Comparison of ENCODE assay signal across 12 cellular contexts in genomic region chr7:131895541-131896173, GRCh38.
DNase-seq lines count a peak whose midpoint lies in the region; ATAC-seq, FAIRE-seq and TF ChIP-seq lines count a peak whose summit lies in the region.
"Had no signal": no experiment of that assay in that cellular context is flagged by ENCODE, and none has a peak within 500 bp of the region (broad histone marks: within the 10 kb centered on the region; RNA-seq: fewer than 3 reads in every experiment).

No MANE protein-coding gene starts in this region.

- H3K36me3 Mint-ChIP-seq in activated naive CD4-positive, alpha-beta T cell treated with anti-CD3 and anti-CD28 coated beads, Interleukin-2, amount 50 U/mL, for 72 hours: no peaks in the 10 kb centered on the region
- no peaks in the 10 kb centered on the region for H3K36me3 Mint-ChIP-seq in activated CD8-positive, alpha-beta T cell treated with anti-CD3 and anti-CD28 coated beads for 36 hours (ENCODE audit: low read depth)

- no peaks in the 10 kb centered on the region for H3K9me2 ChIP-seq in SK-N-SH

- H3K27ac Mint-ChIP-seq in activated naive CD4-positive, alpha-beta T cell treated with anti-CD3 and anti-CD28 coated beads, Interleukin-2, amount 50 U/mL, for 72 hours: peak overlapping the region in 1 of 2 donors; percentile 11
- no peak overlapping the region for H3K27ac Mint-ChIP-seq in activated CD8-positive, alpha-beta T cell treated with anti-CD3 and anti-CD28 coated beads for 36 hours
- H3K27ac Mint-ChIP-seq: IgD-negative memory B cell had no signal

- H4K20me1 ChIP-seq in SK-N-SH (ENCODE audit: insufficient read depth): no peaks in the 10 kb centered on the region
- H4K20me1 ChIP-seq: BLaER1 treated with 17β-estradiol and CSF1 and Interleukin-3, amounts not matched to agents 10 nM and 100 nM had no signal

- peak; percentile 36 to 73 for ATAC-seq in activated naive CD4-positive, alpha-beta T cell treated with anti-CD3 and anti-CD28 coated beads, Interleukin-2, amount 50 U/mL, for 72 hours
- ATAC-seq in pancreas: no peak
- no peak for ATAC-seq in activated CD8-positive, alpha-beta T cell treated with anti-CD3 and anti-CD28 coated beads for 36 hours
- ATAC-seq in GM18907 (IDR thresholded peaks at IDR 0.05; ENCODE audit: unreplicated experiment): no peak

- TF ChIP-seq EP300 in SK-N-SH (IDR thresholded peaks at IDR 0.05; ENCODE audit: borderline replicate concordance in 1 of 2, low read depth in 1 of 2, low read length in 1 of 2): peak; percentile 74 to 100

- FAIRE-seq in pancreas (lab: Jason Lieb, UNC): no peak

- H3K27me3 ChIP-seq in SK-N-SH (ENCODE audit: insufficient read depth) (no peaks in the 10 kb centered on the region), pancreas (no peaks in the 10 kb centered on the region)
- H3K27me3 ChIP-seq: BLaER1 treated with 17β-estradiol and CSF1 and Interleukin-3, amounts not matched to agents 10 nM and 100 nM had no signal

- H3K4me3 Mint-ChIP-seq in activated CD8-positive, alpha-beta T cell treated with anti-CD3 and anti-CD28 coated beads for 36 hours: no peak overlapping the region
- H3K4me3 Mint-ChIP-seq: IgD-negative memory B cell had no signal

- H2AFZ ChIP-seq in SK-N-SH (ENCODE audit: low read depth): no peak overlapping the region

- intact Hi-C loops in pancreas (cut with DNase I): no loop called here
- intact Hi-C loops in activated CD8-positive, alpha-beta T cell treated with anti-CD3 and anti-CD28 coated beads for 36 hours (cut with micrococcal nuclease): no loop called here

- H3K4me2 ChIP-seq in SK-N-SH: peak overlapping the region; percentile 75

- H3K9me3 Mint-ChIP-seq in activated naive CD4-positive, alpha-beta T cell treated with anti-CD3 and anti-CD28 coated beads, Interleukin-2, amount 50 U/mL, for 72 hours: peaks cover 0 to 7% of the 10 kb centered on the region in 2 donors
- H3K9me3 Mint-ChIP-seq in activated CD8-positive, alpha-beta T cell treated with anti-CD3 and anti-CD28 coated beads for 36 hours: no peaks in the 10 kb centered on the region
- H3K9me3 Mint-ChIP-seq: IgD-negative memory B cell had no signal

- DNase-seq in activated naive CD4-positive, alpha-beta T cell treated with anti-CD3 and anti-CD28 coated beads, Interleukin-2, amount 50 U/mL, for 72 hours (ENCODE audit: low spot score in 2 of 2): no peak
- DNase-seq in activated naive CD4-positive, alpha-beta T cell (lab: John Stamatoyannopoulos, UW): no peak
- no peak for DNase-seq in SK-N-SH
- peak; percentile 2 for DNase-seq in fibroblast of villous mesenchyme (ENCODE audit: low read depth)
- DNase-seq in pancreas: no peak
- no peak for DNase-seq in activated CD8-positive, alpha-beta T cell treated with anti-CD3 and anti-CD28 coated beads for 36 hours
- DNase-seq: aorta had no signal

- POLR2A ChIA-PET in SK-N-SH (lab: Yijun Ruan, JAX): interaction anchor here (0.6 kb wide), 1 partner anchor 14 kb away, joined by 3 read pairs; no protein-coding TSS in a partner anchor
- POLR2A ChIA-PET in activated CD8-positive, alpha-beta T cell treated with anti-CD3 and anti-CD28 coated beads for 36 hours (lab: Charles Lee): no interaction called here

- H3K27me3 Mint-ChIP-seq in activated CD8-positive, alpha-beta T cell treated with anti-CD3 and anti-CD28 coated beads for 36 hours: peaks cover 12% of the 10 kb centered on the region

- H3K4me1 ChIP-seq in SK-N-SH (ENCODE audit: control insufficient read depth in 1 of 2, insufficient read depth in 2 of 2, low read depth in 1 of 2, low read length in 1 of 2) (peaks cover 14 to 50% of the 10 kb centered on the region in 2 experiments; a peak in 3 of 4 replicates), pancreas (no peaks in the 10 kb centered on the region)
- H3K4me1 ChIP-seq: HAP-1 had no signal

- H3K4me1 Mint-ChIP-seq in activated CD8-positive, alpha-beta T cell treated with anti-CD3 and anti-CD28 coated beads for 36 hours (ENCODE audit: low read depth): no peaks in the 10 kb centered on the region
- H3K4me1 Mint-ChIP-seq: IgD-negative memory B cell had no signal

- TF ChIP-seq CTCF in SK-N-SH (IDR thresholded peaks at IDR 0.05) (no peak), fibroblast of villous mesenchyme (IDR thresholded peaks at IDR 0.05; ENCODE audit: insufficient read depth, low read depth, low read length) (no peak), pancreas (IDR thresholded peaks at IDR 0.05) (no peak)
- no peak for TF ChIP-seq CTCF in activated CD8-positive, alpha-beta T cell treated with anti-CD3 and anti-CD28 coated beads for 36 hours (IDR thresholded peaks at IDR 0.05)

- CTCF ChIA-PET in SK-N-SH (lab: Yijun Ruan, JAX): interaction anchor here (1.3 kb wide), 1 partner anchor 11 kb away, joined by 3 read pairs; no protein-coding TSS in a partner anchor
- CTCF ChIA-PET in activated CD8-positive, alpha-beta T cell treated with anti-CD3 and anti-CD28 coated beads for 36 hours (lab: Charles Lee): no interaction called here

- peak overlapping the region; percentile 64 to 100; a peak in 3 of 4 replicates for H3K27ac ChIP-seq in SK-N-SH (ENCODE audit: low read depth in 2 of 2, low read length in 1 of 2)
- H3K27ac ChIP-seq in temporal lobe (ENCODE audit: low read depth, low read length): peak overlapping the region; percentile 30
- H3K27ac ChIP-seq in pancreas: no peak overlapping the region
- H3K27ac ChIP-seq: BLaER1 treated with 17β-estradiol and CSF1 and Interleukin-3, amounts not matched to agents 10 nM and 100 nM had no signal

- H3K36me3 ChIP-seq in SK-N-SH (replicated peaks in 1 of 2; ENCODE audit: control insufficient read depth in 1 of 2, insufficient read depth in 2 of 2, low read length in 1 of 2) (peaks cover 0 to 17% of the 10 kb centered on the region in 2 experiments), pancreas (no peaks in the 10 kb centered on the region)
- H3K36me3 ChIP-seq: BLaER1 treated with 17β-estradiol and CSF1 and Interleukin-3, amounts not matched to agents 10 nM and 100 nM; HAP-1 had no signal

- peaks cover 45% of the 10 kb centered on the region for H3F3A ChIP-seq in SK-N-SH (replicated peaks; ENCODE audit: insufficient read depth)

- H3K9me3 ChIP-seq in SK-N-SH (no peaks in the 10 kb centered on the region), pancreas (no peaks in the 10 kb centered on the region)
- H3K9me3 ChIP-seq: BLaER1 treated with 17β-estradiol and CSF1 and Interleukin-3, amounts not matched to agents 10 nM and 100 nM; HAP-1 had no signal

- peak overlapping the region; percentile 83 for H3K9ac ChIP-seq in SK-N-SH
- H3K9ac ChIP-seq: BLaER1 treated with 17β-estradiol and CSF1 and Interleukin-3, amounts not matched to agents 10 nM and 100 nM had no signal

- WGBS in SK-N-SH (ENCODE audit: low lambda C conversion rate): 9% methylated on average over 2 of the region's 2 CpGs
- 93 to 94% methylated on average over 2 of the region's 2 CpGs for WGBS in pancreas, 2 donors

- no peak for TF ChIP-seq RAD21 in SK-N-SH (IDR thresholded peaks at IDR 0.05; ENCODE audit: low read length)

- H3K4me3 ChIP-seq in SK-N-SH (ENCODE audit: low read depth in 2 of 2, low read length in 1 of 2) (0 out of 4 replicates have a peak overlapping the region, but pooled peaks of 1 of the 2 experiments have one; percentile 49), fibroblast of villous mesenchyme (ENCODE audit: low read depth, low read length) (no peak overlapping the region), pancreas (no peak overlapping the region)
- H3K4me3 ChIP-seq: BLaER1 treated with 17β-estradiol and CSF1 and Interleukin-3, amounts not matched to agents 10 nM and 100 nM; HAP-1 had no signal

- H3K79me2 ChIP-seq in SK-N-SH (ENCODE audit: insufficient read depth): peaks cover 34% of the 10 kb centered on the region

TF ChIP-seq in SK-N-SH, 30 proteins besides CTCF, POLR2A, EP300 and RAD21 (continues in another document):
- TF ChIP-seq IRF3 (IDR thresholded peaks at IDR 0.05; ENCODE audit: low read depth, low read length) (no peak), RCOR1 (IDR thresholded peaks at IDR 0.05; ENCODE audit: low read length) (no peak), TCF12 (IDR thresholded peaks at IDR 0.05) (peak; percentile 98), RFX5 (IDR thresholded peaks at IDR 0.05; ENCODE audit: low read length) (no peak), YY1 (IDR thresholded peaks at IDR 0.05; ENCODE audit: low read depth) (no peak), SMC3 (IDR thresholded peaks at IDR 0.05; ENCODE audit: low read depth, low read length) (no peak), FOXJ3 (CRISPR knock-in tag; IDR thresholded peaks at IDR 0.05) (no peak), NRF1 (IDR thresholded peaks at IDR 0.05; ENCODE audit: low read depth, low read length) (no peak), ZBTB33 (IDR thresholded peaks at IDR 0.05; ENCODE audit: borderline replicate concordance, low read depth) (peak; percentile 83), USF1 (IDR thresholded peaks at IDR 0.05; ENCODE audit: borderline replicate concordance, low read depth) (no peak; the same call in 1 of the 2 replicates)

Comparison
In these comparisons a context has a peak if more than half of its experiments do, and no peak if none do; other contexts are left out.
1. ATAC-seq: peak in activated naive CD4-positive, alpha-beta T cell treated with anti-CD3 and anti-CD28 coated beads, Interleukin-2, amount 50 U/mL, for 72 hours (2 of 2); none in pancreas (0 of 4), activated CD8-positive, alpha-beta T cell treated with anti-CD3 and anti-CD28 coated beads for 36 hours (single experiment) and GM18907 (single experiment).
2. H3K27ac ChIP-seq: peak in SK-N-SH (2 of 2) and temporal lobe (single experiment); none in pancreas (0 of 4).